9 cellular contexts compared by ENCODE assay signal in genomic region chr9:86097510-86098224, GRCh38. TPM values are rescaled to one million over a fixed set of nuclear protein-coding genes. Genes with fewer than 3 reads are reported as not detected.
DNase-seq lines count a peak whose midpoint lies in the region; ATAC-seq and TF ChIP-seq lines count a peak whose summit lies in the region.
"Had no signal": no experiment of that assay in that cellular context is flagged by ENCODE, and none has a peak within 500 bp of the region (broad histone marks: within the 10 kb centered on the region; RNA-seq: fewer than 3 reads in every experiment).

No MANE protein-coding gene starts in this region.

- H3K4me1 Mint-ChIP-seq in HFFc6 (ENCODE audit: low read depth): peaks cover 29% of the 10 kb centered on the region

- H3K9ac ChIP-seq in fibroblast of lung (ENCODE audit: insufficient read depth, low read length): no peak overlapping the region

- POLR2A ChIA-PET in Panc1 (lab: Charles Lee): no interaction called here

- CTCF ChIA-PET in Panc1 (lab: Charles Lee): no interaction called here

- H2AFZ ChIP-seq in fibroblast of lung (ENCODE audit: low read length): no peak overlapping the region

- H3K4me3 Mint-ChIP-seq in HFFc6: peak overlapping the region; percentile 84

- H3K27ac Mint-ChIP-seq in HFFc6: no peak overlapping the region

- ATAC-seq in Panc1 (no peak), GM19395 (IDR thresholded peaks at IDR 0.05; ENCODE audit: unreplicated experiment) (no peak)

- TSS peak; percentile 67 for BruUV-seq in Panc1 (replicated peaks; lab: Mats Ljungman, UMichigan)

- H3K9me3 ChIP-seq in Panc1 (ENCODE audit: control insufficient read depth, insufficient read depth, low read depth, low read length) (no peaks in the 10 kb centered on the region), fibroblast of lung (ENCODE audit: control insufficient read depth, insufficient read depth, low read depth, low read length) (no peaks in the 10 kb centered on the region)

- H3K4me3 ChIP-seq in Panc1 (ENCODE audit: low read depth in 2 of 2, low read length in 2 of 2) (peak overlapping the region; percentile 72 to 76), fibroblast of lung (replicated peaks in 1 of 4; ENCODE audit: control extremely low read depth in 1 of 4, insufficient read depth in 1 of 4, low read depth in 3 of 4, low read length in 4 of 4) (peak overlapping the region in 3 of 4 experiments; percentile 80 to 88 (median 82)), skeletal muscle cell (ENCODE audit: low read depth, low read length) (peak overlapping the region; percentile 90)

- H3K36me3 ChIP-seq in Panc1 (ENCODE audit: control insufficient read depth, insufficient read depth, low read length) (peaks cover 2% of the 10 kb centered on the region; the same call in 1 of the 2 replicates), fibroblast of lung (ENCODE audit: control insufficient read depth, insufficient read depth, low read length) (no peaks in the 10 kb centered on the region)
- H3K36me3 ChIP-seq: SJSA1 had no signal

- in situ Hi-C loops in Panc1 (cut with HindIII; ENCODE audit: low pct_unique_long_range_greater_than_20kb, low sequenced_read_pairs): no loop called here

- intact Hi-C loops in Panc1 (cut with micrococcal nuclease; ENCODE audit: unreplicated experiment): loop anchor here (10.0 kb wide), 1 partner anchor 87 kb away; no protein-coding TSS in a partner anchor

- H3K4me1 ChIP-seq in Panc1 (ENCODE audit: control insufficient read depth, insufficient read depth, low read length): peaks cover 24% of the 10 kb centered on the region
- H3K4me1 ChIP-seq in fibroblast of lung (ENCODE audit: control insufficient read depth, extremely low read depth, insufficient read depth, low read length): peaks cover 2% of the 10 kb centered on the region

- DNase-seq in HFFc6 (no peak), Panc1 (ENCODE audit: low read depth, low spot score) (no peak), fibroblast of lung (ENCODE audit: low read depth in 2 of 2) (no peak), skeletal muscle cell (ENCODE audit: low read depth) (no peak), NCI-H1930 (lab: John Stamatoyannopoulos, UW) (no peak), HuH-7 (ENCODE audit: low spot score) (no peak)
- DNase-seq: nucleus accumbens had no signal

- H3K79me2 ChIP-seq in fibroblast of lung (ENCODE audit: control insufficient read depth, insufficient read depth, low read length): peaks cover 4% of the 10 kb centered on the region

- peaks cover 3% of the 10 kb centered on the region for H3K27me3 Mint-ChIP-seq in HFFc6 (ENCODE audit: insufficient read depth)

- H3K27ac ChIP-seq in Panc1 (ENCODE audit: low read length): peak overlapping the region; percentile 70
- H3K27ac ChIP-seq in fibroblast of lung (ENCODE audit: insufficient read depth, low read length): no peak overlapping the region
- H3K27ac ChIP-seq: SJSA1 had no signal

- peak overlapping the region; percentile 80 for H3K4me2 ChIP-seq in fibroblast of lung (ENCODE audit: extremely low read depth, insufficient read depth, low read length)

- H3K36me3 Mint-ChIP-seq in HFFc6 (ENCODE audit: low read depth): no peaks in the 10 kb centered on the region

- no peak for TF ChIP-seq CTCF in HFFc6 (IDR thresholded peaks at IDR 0.05)
- no peak for TF ChIP-seq CTCF in Panc1 (IDR thresholded peaks at IDR 0.05)
- no peak for TF ChIP-seq CTCF in fibroblast of lung (conservative IDR thresholded peaks at IDR 0.05 in 1 of 2, IDR thresholded peaks at IDR 0.05 in 1 of 2; ENCODE audit: low read depth in 1 of 2, low read length in 2 of 2)

- no peaks in the 10 kb centered on the region for H3K27me3 ChIP-seq in Panc1 (ENCODE audit: control insufficient read depth, insufficient read depth, low read length)
- H3K27me3 ChIP-seq in fibroblast of lung (ENCODE audit: control insufficient read depth, insufficient read depth, low read length): no peaks in the 10 kb centered on the region
- H3K27me3 ChIP-seq: SJSA1 had no signal

- H3K9me3 Mint-ChIP-seq in HFFc6: no peaks in the 10 kb centered on the region

- no peaks in the 10 kb centered on the region for H4K20me1 ChIP-seq in fibroblast of lung (ENCODE audit: control insufficient read depth, extremely low read depth, insufficient read depth, low read length)

RNA-seq across cellular contexts. Expression of gene GOLM1, which starts 1.7 kb away (rescaled TPM):
- total RNA-seq in HFFc6 (2021; fragmentation: NEBNext Ultra II Directional; extraction: Animal tissue kit (Norgen Biotek cat#: 25700)): 10 to 100 TPM; 24.0 to 36.6 (median 25.0) TPM
- total RNA-seq in Panc1 (2021; ENCODE audit: unreplicated experiment) (73.4 TPM), fibroblast of lung (46.7 and 67.3 TPM in 2 replicates)
- 74.8 TPM for polyA plus RNA-seq in Panc1 (2012; ENCODE audit: insufficient read length)
- 49.4 and 64.0 TPM in 2 replicates for polyA plus RNA-seq in fibroblast of lung
- polyA plus RNA-seq in fibroblast of lung (2012): 43.2 and 57.5 TPM in 2 replicates
- polyA minus RNA-seq in fibroblast of lung (ENCODE audit: low replicate concordance): 14.4 and 15.9 TPM in 2 replicates
